In the genomic region with DNA sequence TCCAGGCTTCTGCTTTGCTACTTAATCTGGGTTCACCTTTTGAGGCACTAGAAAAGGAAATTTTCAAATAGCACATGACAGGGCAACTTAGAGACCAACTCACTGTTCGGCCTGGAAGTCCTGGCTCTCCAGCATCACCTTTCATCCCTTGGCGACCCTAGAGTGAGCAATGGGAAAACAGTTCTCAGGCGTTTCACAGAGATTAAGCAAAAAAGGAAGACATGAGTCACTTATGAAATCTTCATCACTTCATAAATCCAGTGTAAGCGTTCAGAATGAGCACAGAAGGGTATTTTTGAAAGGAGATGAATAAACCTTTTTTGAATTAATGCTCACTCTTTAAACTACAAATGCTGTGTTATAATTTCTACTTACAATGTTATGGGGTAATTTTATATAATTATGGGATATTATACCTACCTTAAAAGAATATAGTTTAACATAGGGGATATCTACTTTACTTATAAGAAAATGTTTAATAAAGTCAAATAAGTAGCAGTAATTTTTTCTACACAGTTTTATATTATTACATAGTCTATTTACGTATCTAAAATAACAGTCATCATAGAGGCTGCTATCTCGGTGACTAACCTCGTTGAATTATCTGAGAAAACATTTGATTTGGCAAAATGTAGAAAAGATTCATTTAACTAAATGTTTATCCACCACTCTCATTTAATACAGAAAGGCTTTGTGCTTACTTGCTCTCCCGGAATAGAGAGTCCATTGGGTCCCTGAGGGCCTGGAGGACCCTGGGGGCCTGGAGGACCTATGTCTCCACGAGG, we compare ENCODE assay signal across 2 cellular contexts.
TF ChIP-seq lines count a peak whose summit lies in the region.

No MANE protein-coding gene starts in this region.

TF ChIP-seq in IMR-90, 13 proteins besides CTCF, POLR2A, EP300 and RAD21:
- no peak for TF ChIP-seq CHD1 (IDR thresholded peaks at IDR 0.05; ENCODE audit: low read depth, low read length)
- TF ChIP-seq ELK1 (IDR thresholded peaks at IDR 0.05; ENCODE audit: borderline replicate concordance, low read depth, low read length): no peak
- TF ChIP-seq FOS (IDR thresholded peaks at IDR 0.05; ENCODE audit: low read depth, low read length): 0 out of 2 replicates have a peak, but pooled peaks have one; percentile 45
- no peak for TF ChIP-seq USF2 (IDR thresholded peaks at IDR 0.05; ENCODE audit: low read depth, low read length)
- TF ChIP-seq NFE2L2 (IDR thresholded peaks at IDR 0.05; ENCODE audit: low read depth, low read length): 0 out of 2 replicates have a peak, but pooled peaks have one; percentile 10
- TF ChIP-seq CEBPB (IDR thresholded peaks at IDR 0.05; ENCODE audit: low read depth, low read length): peak; percentile 76
- TF ChIP-seq SMC3 (IDR thresholded peaks at IDR 0.05; ENCODE audit: low read depth, low read length): no peak
- 0 out of 2 replicates have a peak, but pooled peaks have one; percentile 7 for TF ChIP-seq BHLHE40 (IDR thresholded peaks at IDR 0.05; ENCODE audit: low read depth, low read length)

TF ChIP-seq in endothelial cell of umbilical vein, 7 proteins besides CTCF, POLR2A, EP300 and RAD21:
- TF ChIP-seq, protein P1, sequence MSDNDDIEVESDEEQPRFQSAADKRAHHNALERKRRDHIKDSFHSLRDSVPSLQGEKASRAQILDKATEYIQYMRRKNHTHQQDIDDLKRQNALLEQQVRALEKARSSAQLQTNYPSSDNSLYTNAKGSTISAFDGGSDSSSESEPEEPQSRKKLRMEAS (IDR thresholded peaks at IDR 0.05; ENCODE audit: insufficient read depth, insufficient read length): no peak
- no peak for TF ChIP-seq MYC (IDR thresholded peaks at IDR 0.05; ENCODE audit: low read depth, low read length)
- TF ChIP-seq JUN (IDR thresholded peaks at IDR 0.05; ENCODE audit: borderline replicate concordance, insufficient read depth, insufficient read length, low read depth): peak; percentile 57
- TF ChIP-seq GATA2 (IDR thresholded peaks at IDR 0.05; ENCODE audit: insufficient read depth, insufficient read length, low read depth, low read length): peak; percentile 83
- peak; percentile 79 for TF ChIP-seq FOS (IDR thresholded peaks at IDR 0.05; ENCODE audit: borderline replicate concordance, insufficient read depth, low read length)
- TF ChIP-seq POLR2AphosphoS5 (IDR thresholded peaks at IDR 0.05; ENCODE audit: insufficient read depth, low read depth, low read length): peak; percentile 52
- TF ChIP-seq EZH2 (IDR thresholded peaks at IDR 0.05; ENCODE audit: borderline replicate concordance, low read depth, low read length, severe bottlenecking): no peak
TF ChIP-seq in endothelial cell of umbilical vein: peak in this region for 4.
